Comparison of ENCODE assay signal across 8 cellular contexts in the genomic region with DNA sequence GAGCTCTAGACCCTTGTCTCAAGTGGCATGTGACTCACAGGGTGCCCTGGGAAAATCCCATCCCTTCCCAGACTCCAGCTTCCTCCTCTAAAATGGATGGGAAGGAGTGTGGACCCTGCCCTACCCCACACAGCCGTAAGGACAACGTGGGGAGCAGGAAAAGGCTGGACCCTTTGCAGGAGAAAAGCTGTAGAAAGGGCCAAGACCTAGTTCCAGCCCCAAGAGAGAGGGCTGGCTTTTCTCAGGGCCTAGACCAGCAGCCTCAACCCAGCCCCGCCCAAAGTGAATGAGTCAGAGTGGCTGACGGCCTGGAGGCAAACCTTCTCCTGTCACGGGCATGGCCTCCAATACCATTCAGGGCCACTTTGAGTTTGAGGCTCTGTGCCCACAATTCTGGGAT. TPM values are rescaled to one million over a fixed set of nuclear protein-coding genes. Genes with fewer than 3 reads are reported as not detected.
DNase-seq lines count a peak whose midpoint lies in the region; ATAC-seq, FAIRE-seq and TF ChIP-seq lines count a peak whose summit lies in the region.

No MANE protein-coding gene starts in this region.

- peaks cover 23% of the 10 kb centered on the region for H3K4me1 Mint-ChIP-seq in GM23338

- no peak overlapping the region for H3K4me3 Mint-ChIP-seq in GM23338

- TF ChIP-seq CTCF in K562 (IDR thresholded peaks at IDR 0.05 in 2 of 3, conservative IDR thresholded peaks at IDR 0.05 in 1 of 3; ENCODE audit: insufficient read depth in 2 of 3, low read depth in 1 of 3, low read length in 3 of 3): no peak
- no peak for TF ChIP-seq CTCF in mucosa of descending colon (IDR thresholded peaks at IDR 0.05)
- no peak for TF ChIP-seq CTCF in testis (IDR thresholded peaks at IDR 0.05)
- no peak for TF ChIP-seq CTCF in GM23338 (conservative IDR thresholded peaks at IDR 0.05; ENCODE audit: low read depth in 2 of 2)

- CTCF ChIA-PET in K562 (lab: Yijun Ruan, JAX; ENCODE audit: low intra/inter-chr PET ratio): interaction anchor here (1.1 kb wide), 1 partner anchor 75 kb away, joined by 3 read pairs; no protein-coding TSS in a partner anchor

- no peaks in the 10 kb centered on the region for H4K20me1 ChIP-seq in K562 (replicated peaks; ENCODE audit: control insufficient read depth, insufficient read depth, low read length)
- no peaks in the 10 kb centered on the region for H4K20me1 ChIP-seq in GM23338 (replicated peaks; ENCODE audit: insufficient read depth)

- H2AFZ ChIP-seq in K562 (ENCODE audit: low read depth, low read length) (peak overlapping the region; percentile 80), GM23338 (no peak overlapping the region)

- H3K27ac Mint-ChIP-seq in GM23338: no peak overlapping the region

- POLR2A ChIA-PET in K562 (lab: Yijun Ruan, JAX): interaction anchor here (1.8 to 3.5 kb wide), 2 partner anchors 9 to 14 kb away, joined by 6 to 15 read pairs; no protein-coding TSS in a partner anchor

- H3K4me3 ChIP-seq in K562 (no peak overlapping the region), mucosa of descending colon (no peak overlapping the region), testis (no peak overlapping the region), GM23338 (no peak overlapping the region)

- H3K4me2 ChIP-seq in K562 (ENCODE audit: insufficient read depth, low read length): no peak overlapping the region
- no peak overlapping the region for H3K4me2 ChIP-seq in GM23338

- no peak for TF ChIP-seq POLR2A in K562 (conservative IDR thresholded peaks at IDR 0.05)
- TF ChIP-seq POLR2A in testis (IDR thresholded peaks at IDR 0.05): no peak

- in situ Hi-C loops in K562 (cut with MboI): loop anchor here (10.0 kb wide), 1 partner anchor 1826 kb away; no protein-coding TSS in a partner anchor

- H3K36me3 ChIP-seq in K562 (ENCODE audit: control insufficient read depth, insufficient read depth, low read length): no peaks in the 10 kb centered on the region
- H3K36me3 ChIP-seq in mucosa of descending colon (ENCODE audit: low read depth): no peaks in the 10 kb centered on the region
- no peaks in the 10 kb centered on the region for H3K36me3 ChIP-seq in testis (ENCODE audit: low read depth, missing control alignments)
- H3K36me3 ChIP-seq in GM23338 (ENCODE audit: insufficient read depth): no peaks in the 10 kb centered on the region

- H3K79me2 ChIP-seq in K562 (ENCODE audit: control insufficient read depth, insufficient read depth, low read length) (no peaks in the 10 kb centered on the region), GM23338 (replicated peaks; ENCODE audit: insufficient read depth) (no peaks in the 10 kb centered on the region)

- peak; percentile 53 for DNase-seq in SKM-1 treated with dmso at 0.1 percent for 144 hours (lab: John Stamatoyannopoulos, UW; ENCODE audit: unreplicated experiment)
- peak; percentile 69 to 83 (median 75) for DNase-seq in K562 (ENCODE audit: extremely low read depth in 1 of 4, low spot score in 3 of 4)
- DNase-seq in mucosa of descending colon: peak; percentile 82 to 88 (median 84)
- DNase-seq in testis: peak; percentile 38
- no peak for DNase-seq in NCI-H2081 (lab: John Stamatoyannopoulos, UW)
- DNase-seq in GM23338 (ENCODE audit: low spot score): no peak

- peak; percentile 45 for ATAC-seq in GM18517 (IDR thresholded peaks at IDR 0.05; ENCODE audit: unreplicated experiment)
- ATAC-seq in HG03066 (IDR thresholded peaks at IDR 0.05; ENCODE audit: low read depth, unreplicated experiment): peak; percentile 44
- peak; percentile 83 for ATAC-seq in K562
- peak; percentile 68 for ATAC-seq in mucosa of descending colon
- no peak for ATAC-seq in GM23338

- H3K27me3 Mint-ChIP-seq in GM23338 (ENCODE audit: insufficient read depth, low read depth, poor library complexity): peaks cover 12% of the 10 kb centered on the region

- no peaks in the 10 kb centered on the region for H3F3A ChIP-seq in GM23338 (replicated peaks; ENCODE audit: low read depth)

- intact Hi-C loops in K562 (cut with micrococcal nuclease): no loop called here
- intact Hi-C loops in mucosa of descending colon (cut with DNase I, micrococcal nuclease): no loop called here
- intact Hi-C loops in testis (cut with DNase I; ENCODE audit: low total_unique reads): no loop called here

- no peak for TF ChIP-seq EP300 in K562 (IDR thresholded peaks at IDR 0.05; ENCODE audit: low read length)

- peaks cover 47 to 69% of the 10 kb centered on the region in 2 experiments for H3K4me1 ChIP-seq in K562 (replicated peaks in 1 of 2; ENCODE audit: control insufficient read depth in 2 of 2, insufficient read depth in 2 of 2, low read length in 2 of 2)
- H3K4me1 ChIP-seq in mucosa of descending colon (ENCODE audit: low read depth): peaks cover 60% of the 10 kb centered on the region
- peaks cover 22% of the 10 kb centered on the region for H3K4me1 ChIP-seq in testis
- peaks cover 7% of the 10 kb centered on the region for H3K4me1 ChIP-seq in GM23338 (ENCODE audit: insufficient read depth)

- no peaks in the 10 kb centered on the region for H3K9me2 ChIP-seq in GM23338 (ENCODE audit: insufficient read depth)

- H3K27me3 ChIP-seq in K562 (ENCODE audit: control insufficient read depth in 2 of 2, insufficient read depth in 2 of 2, low read length in 2 of 2): peaks cover 0 to 4% of the 10 kb centered on the region in 2 experiments; a peak in 1 of 5 replicates
- no peaks in the 10 kb centered on the region for H3K27me3 ChIP-seq in testis
- no peaks in the 10 kb centered on the region for H3K27me3 ChIP-seq in GM23338 (ENCODE audit: insufficient read depth)

- WGBS in K562 (ENCODE audit: insufficient coverage, low coverage, missing lambda C conversion rate): 2% methylated on average over 5 of the region's 5 CpGs
- WGBS in testis, 2 donors: 44 to 77% methylated on average over 5 of the region's 5 CpGs

- H3K9me1 ChIP-seq in K562 (ENCODE audit: control insufficient read depth, insufficient read depth, low read length): no peaks in the 10 kb centered on the region

- H3K27ac ChIP-seq in K562 (ENCODE audit: extremely low read depth, low read depth, low read length): peak overlapping the region; percentile 36; the same call in 1 of the 3 replicates
- H3K27ac ChIP-seq in testis: no peak overlapping the region
- H3K27ac ChIP-seq in GM23338 (ENCODE audit: low read depth): no peak overlapping the region

- no peaks in the 10 kb centered on the region; the same call in 2 of the 3 replicates for H3K9me3 Mint-ChIP-seq in GM23338

- no TSS peak for BruUV-seq in K562 (replicated peaks; lab: Mats Ljungman, UMichigan)

- FAIRE-seq in K562 (lab: Jason Lieb, UNC): peak; percentile 85

- H3K9me3 ChIP-seq in K562 (replicated peaks; ENCODE audit: control insufficient read depth, insufficient read depth, low read depth, low read length) (no peaks in the 10 kb centered on the region), mucosa of descending colon (no peaks in the 10 kb centered on the region), testis (no peaks in the 10 kb centered on the region)

- H3K9ac ChIP-seq in K562 (ENCODE audit: insufficient read depth in 1 of 2, low read depth in 2 of 2, low read length in 2 of 2): peak overlapping the region; percentile 7 to 44; a peak in 2 of 4 replicates

- no peak for TF ChIP-seq RAD21 in K562 (CRISPR knock-in tag; conservative IDR thresholded peaks at IDR 0.05 in 1 of 2, IDR thresholded peaks at IDR 0.05 in 1 of 2)

- no peaks in the 10 kb centered on the region for H3K36me3 Mint-ChIP-seq in GM23338 (ENCODE audit: low read depth)

RNA-seq across cellular contexts. Expression of a gene that starts 1.1 kb away (rescaled TPM):
- 1.1 and 1.9 TPM in 2 replicates for total RNA-seq in K562 (2011; cell fraction: chromatin; rRNA removed; ENCODE audit: low replicate concordance)
- total RNA-seq in K562 (2011; cell fraction: nucleolus; rRNA removed): 1.8 and 2.0 TPM in 2 replicates
- 1.2 TPM in 2 replicates for total RNA-seq in K562 (2011; cell fraction: nucleoplasm; rRNA removed)
- total RNA-seq in K562 (2014; rRNA removed) (0.91 and 1.0 TPM in 2 replicates), K562 (2014; rRNA removed; fragmentation: Illumina TruSeq; extraction: Trizol) (0.61 and 1.3 TPM in 2 replicates), K562 (2015; rRNA removed; fragmentation: Illumina TruSeq; extraction: Trizol) (0.91 and 0.94 TPM in 2 replicates), K562 (2021) (1.3 and 1.9 TPM in 2 replicates), mucosa of descending colon (100 to 1,000 TPM in 1 of 3 donors, 10 to 100 TPM in 2; 40.3 to 142 (median 62.1) TPM), testis (1 to 10 TPM; 1.6 to 2.0 TPM)
- polyA plus RNA-seq in K562 (2011; rRNA removed) (0.42 and 0.72 TPM in 2 replicates), K562 (2014; fragmentation: Illumina TruSeq; extraction: Trizol) (0.67 and 0.97 TPM in 2 replicates), K562 (2014; fragmentation: Nextera tagmentation; extraction: Ambion mirVana) (under 1 TPM; 0.08 to 0.21 TPM), K562 (2014; rRNA removed) (1.0 and 3.1 TPM in 2 replicates), testis (ENCODE audit: insufficient read depth, low read depth, low replicate concordance) (1.7 TPM), GM23338 (2016; fragmentation: Nextera tagmentation; extraction: Ambion mirVana) (0.05 and 0.19 TPM in 2 replicates)
- polyA plus RNA-seq in K562 (2011; cell fraction: cytosol; rRNA removed): 0.86 and 1.2 TPM in 2 replicates
- polyA plus RNA-seq in K562 (2011; cell fraction: nucleus; rRNA removed): 0.73 and 1.2 TPM in 2 replicates
- polyA plus RNA-seq in K562 (2012): 2.0 and 6.6 TPM in 2 replicates
- polyA minus RNA-seq in K562 (2011; rRNA and poly(A)+ RNA removed): 0.18 and 0.87 TPM in 2 replicates
- 1.0 and 5.0 TPM in 2 replicates for polyA minus RNA-seq in K562 (2011; cell fraction: cytosol; rRNA and poly(A)+ RNA removed)
- 0.81 and 1.4 TPM in 2 replicates for polyA minus RNA-seq in K562 (2011; cell fraction: nucleus; rRNA and poly(A)+ RNA removed)
- total RNA-seq in GM23338 (2014; rRNA removed; shearing (Covaris generic)): 0.52 and 0.93 TPM in 2 replicates

RNA-seq across cellular contexts. Expression of a gene that starts 24.1 kb away (rescaled TPM):
- not detected in 2 replicates for total RNA-seq in K562 (2011; cell fraction: chromatin; rRNA removed; ENCODE audit: low replicate concordance)
- 0.50 and 0.79 TPM in 2 replicates for total RNA-seq in K562 (2011; cell fraction: nucleolus; rRNA removed)
- total RNA-seq in K562 (2011; cell fraction: nucleoplasm; rRNA removed): 0.66 TPM in 1 of 2 replicates, not detected in the other
- 60.4 and 79.0 TPM in 2 replicates for total RNA-seq in K562 (2014; rRNA removed)
- 10.6 and 11.4 TPM in 2 replicates for total RNA-seq in K562 (2014; rRNA removed; fragmentation: Illumina TruSeq; extraction: Trizol)
- 4.2 and 5.6 TPM in 2 replicates for total RNA-seq in K562 (2015; rRNA removed; fragmentation: Illumina TruSeq; extraction: Trizol)
- 37.4 and 39.5 TPM in 2 replicates for total RNA-seq in K562 (2021)
- polyA plus RNA-seq in K562 (2011; rRNA removed): 0.18 and 0.30 TPM in 2 replicates
- 0.13 and 0.39 TPM in 2 replicates for polyA plus RNA-seq in K562 (2011; cell fraction: cytosol; rRNA removed)
- 0.18 TPM in 1 of 2 replicates, not detected in the other for polyA plus RNA-seq in K562 (2011; cell fraction: nucleus; rRNA removed)
- polyA plus RNA-seq in K562 (2012): 21.3 and 213 TPM in 2 replicates
- polyA plus RNA-seq in K562 (2014; fragmentation: Illumina TruSeq; extraction: Trizol): 11.7 and 24.0 TPM in 2 replicates
- polyA plus RNA-seq in K562 (2014; fragmentation: Nextera tagmentation; extraction: Ambion mirVana): 1 to 10 TPM; 4.9 to 8.9 TPM
- polyA plus RNA-seq in K562 (2014; rRNA removed): 65.6 and 70.4 TPM in 2 replicates
- not detected in 2 replicates for polyA minus RNA-seq in K562 (2011; rRNA and poly(A)+ RNA removed)
- polyA minus RNA-seq in K562 (2011; cell fraction: cytosol; rRNA and poly(A)+ RNA removed): not detected in 2 replicates
- not detected in 2 replicates for polyA minus RNA-seq in K562 (2011; cell fraction: nucleus; rRNA and poly(A)+ RNA removed)
- total RNA-seq in mucosa of descending colon: 10 to 100 TPM in 1 of 3 donors, 1 to 10 TPM in 2; 5.8 to 13.5 (median 9.0) TPM
- total RNA-seq in testis: 10 to 100 TPM; 73.5 to 84.1 TPM
- 59.1 TPM for polyA plus RNA-seq in testis (ENCODE audit: insufficient read depth, low read depth, low replicate concordance)
- 0.43 and 3.2 TPM in 2 replicates for total RNA-seq in GM23338 (2014; rRNA removed; shearing (Covaris generic))
- 6.0 and 8.2 TPM in 2 replicates for polyA plus RNA-seq in GM23338 (2016; fragmentation: Nextera tagmentation; extraction: Ambion mirVana)

RNA-seq across cellular contexts. Expression of a gene that starts 53.5 kb away (rescaled TPM):
- not detected in 2 replicates for total RNA-seq in K562 (2011; cell fraction: chromatin; rRNA removed; ENCODE audit: low replicate concordance)
- not detected in 2 replicates for total RNA-seq in K562 (2011; cell fraction: nucleolus; rRNA removed)
- not detected in 2 replicates for total RNA-seq in K562 (2011; cell fraction: nucleoplasm; rRNA removed)
- total RNA-seq in K562 (2014; rRNA removed) (not detected in 2 replicates), K562 (2014; rRNA removed; fragmentation: Illumina TruSeq; extraction: Trizol) (not detected in 2 replicates), K562 (2015; rRNA removed; fragmentation: Illumina TruSeq; extraction: Trizol) (not detected in 2 replicates), K562 (2021) (0.16 TPM in 1 of 2 replicates, not detected in the other), mucosa of descending colon (1 to 10 TPM in 2 of 3 donors, not detected in 1; 2.8 to 5.7 TPM), testis (10 to 100 TPM; 17.6 to 18.0 TPM)
- polyA plus RNA-seq in K562 (2011; rRNA removed) (not detected in 2 replicates), K562 (2014; fragmentation: Illumina TruSeq; extraction: Trizol) (not detected in 2 replicates), K562 (2014; fragmentation: Nextera tagmentation; extraction: Ambion mirVana) (under 1 TPM in 1 of 2 experiments, not detected in 1; 0.04 TPM), K562 (2014; rRNA removed) (not detected in 2 replicates), testis (ENCODE audit: insufficient read depth, low read depth, low replicate concordance) (19.5 TPM), GM23338 (2016; fragmentation: Nextera tagmentation; extraction: Ambion mirVana) (not detected in 2 replicates)
- not detected in 2 replicates for polyA plus RNA-seq in K562 (2011; cell fraction: cytosol; rRNA removed)
- polyA plus RNA-seq in K562 (2011; cell fraction: nucleus; rRNA removed): not detected in 2 replicates
- 0.17 and 2.6 TPM in 2 replicates for polyA plus RNA-seq in K562 (2012)
- polyA minus RNA-seq in K562 (2011; rRNA and poly(A)+ RNA removed): not detected in 2 replicates
- not detected in 2 replicates for polyA minus RNA-seq in K562 (2011; cell fraction: cytosol; rRNA and poly(A)+ RNA removed)
- polyA minus RNA-seq in K562 (2011; cell fraction: nucleus; rRNA and poly(A)+ RNA removed): not detected in 2 replicates
- total RNA-seq in GM23338 (2014; rRNA removed; shearing (Covaris generic)): not detected in 2 replicates

Comparison
In these comparisons a context has a peak if more than half of its experiments do, and no peak if none do; other contexts are left out.
1. DNase-seq: peak in SKM-1 treated with dmso at 0.1 percent for 144 hours (single experiment), K562 (4 of 4), mucosa of descending colon (3 of 3) and testis (single experiment); none in NCI-H2081 (0 of 2) and GM23338 (single experiment).
2. RNA of a gene that starts 1.1 kb away (total RNA-seq): 40.3 to 142 TPM in mucosa of descending colon; 1.6 to 2.0 TPM in testis, 0.61 to 2.0 TPM in K562 and 0.52 to 0.93 TPM in GM23338; every median in the first group is over 10 times any median in the second.